ENCODE assay signal across 12 cellular contexts in the genomic region with DNA sequence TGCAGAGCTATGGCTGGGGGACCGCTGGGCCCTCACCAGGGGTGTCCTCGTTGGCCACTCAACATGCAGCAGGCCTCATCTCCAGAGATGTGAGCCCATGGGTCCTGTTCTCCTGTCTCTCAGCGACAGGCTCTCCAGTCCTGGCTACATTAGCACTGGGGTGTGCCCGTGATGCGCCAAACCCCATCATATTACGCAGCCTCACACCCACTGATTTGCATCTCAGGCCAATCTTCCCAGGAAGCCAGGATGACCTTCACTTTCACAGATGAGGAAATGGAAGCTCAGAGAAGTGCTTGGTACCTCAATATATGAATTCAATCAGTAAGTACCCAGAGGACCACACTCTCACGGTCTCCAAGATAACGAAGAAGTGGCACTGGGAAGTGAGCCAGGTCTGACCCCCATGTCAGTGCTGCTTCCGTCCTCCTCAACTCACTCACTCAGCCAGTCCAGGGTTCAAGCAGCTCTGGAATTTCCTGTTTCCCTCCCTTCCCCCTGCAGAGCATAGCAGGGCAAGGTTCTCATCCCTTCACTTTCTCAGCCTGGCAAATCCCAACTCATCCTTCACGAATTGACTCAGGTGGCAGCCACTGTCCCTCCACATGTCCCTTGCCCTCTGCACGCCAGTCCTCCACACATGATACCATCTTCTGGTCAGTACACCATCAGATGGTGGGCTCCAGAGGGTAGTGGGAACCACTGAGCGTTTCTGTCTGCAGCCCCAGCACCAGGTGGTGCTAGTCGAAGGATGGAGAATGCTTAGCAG. TPM values are rescaled to one million over a fixed set of nuclear protein-coding genes. Genes with fewer than 3 reads are reported as not detected.
A peak's percentile ranks its signal among the peaks of the same experiment; 100 is the strongest.
DNase-seq lines count a peak whose midpoint lies in the region; ATAC-seq and TF ChIP-seq lines count a peak whose summit lies in the region.
"Had no signal": no experiment of that assay in that cellular context is flagged by ENCODE, and none has a peak within 500 bp of the region (broad histone marks: within the 10 kb centered on the region; RNA-seq: fewer than 3 reads in every experiment).

No MANE protein-coding gene starts in this region.

- CTCF ChIA-PET in T-cell (lab: Charles Lee): interaction anchor here in 1 of 2 donors (2.3 kb wide), 1 partner anchor 16 kb away, joined by 12 read pairs; no protein-coding TSS in a partner anchor

- peaks cover 43% of the 10 kb centered on the region for H3K36me3 Mint-ChIP-seq in T-cell

- TF ChIP-seq CTCF in fibroblast of lung (conservative IDR thresholded peaks at IDR 0.05 in 1 of 2, IDR thresholded peaks at IDR 0.05 in 1 of 2; ENCODE audit: low read depth in 1 of 2, low read length in 2 of 2) (no peak), sigmoid colon (IDR thresholded peaks at IDR 0.05) (no peak)

- H3K27me3 Mint-ChIP-seq in T-cell: no peaks in the 10 kb centered on the region
- H3K27me3 Mint-ChIP-seq: memory B cell had no signal

- no peaks in the 10 kb centered on the region for H3K79me2 ChIP-seq in fibroblast of lung (ENCODE audit: control insufficient read depth, insufficient read depth, low read length)

- peaks cover 16 to 29% (median 24%) of the 10 kb centered on the region in 3 donors for H3K4me1 Mint-ChIP-seq in T-cell

- no peak for TF ChIP-seq POLR2A in sigmoid colon (IDR thresholded peaks at IDR 0.05)

- H3K27ac ChIP-seq in fibroblast of lung (ENCODE audit: insufficient read depth, low read length) (peak overlapping the region; percentile 98), sigmoid colon (peak overlapping the region; percentile 77 to 88 (median 81))

- H3K4me3 ChIP-seq in fibroblast of lung (replicated peaks in 1 of 4; ENCODE audit: control extremely low read depth in 1 of 4, insufficient read depth in 1 of 4, low read depth in 3 of 4, low read length in 4 of 4) (no peak overlapping the region), sigmoid colon (no peak overlapping the region)

- no peak overlapping the region for H3K4me3 Mint-ChIP-seq in T-cell
- H3K4me3 Mint-ChIP-seq: memory B cell had no signal

- POLR2A ChIA-PET in T-cell (lab: Charles Lee): interaction anchor here in 1 of 2 donors (0.5 kb wide), 1 partner anchor 558 kb away, joined by 3 read pairs; no protein-coding TSS in a partner anchor

- peaks cover 29% of the 10 kb centered on the region for H3K36me3 ChIP-seq in fibroblast of lung (ENCODE audit: control insufficient read depth, insufficient read depth, low read length)
- H3K36me3 ChIP-seq in sigmoid colon: peaks cover 21 to 58% (median 48%) of the 10 kb centered on the region in 4 donors

- H3K9me3 Mint-ChIP-seq in T-cell: no peaks in the 10 kb centered on the region
- H3K9me3 Mint-ChIP-seq: memory B cell had no signal

- 88 to 89% methylated on average over 13 of the region's 13 CpGs for WGBS in sigmoid colon, 2 donors

- H3K9me3 ChIP-seq in fibroblast of lung (ENCODE audit: control insufficient read depth, insufficient read depth, low read depth, low read length) (no peaks in the 10 kb centered on the region), sigmoid colon (no peaks in the 10 kb centered on the region)

- intact Hi-C loops in sigmoid colon (cut with DNase I): no loop called here

- no peak overlapping the region for H2AFZ ChIP-seq in fibroblast of lung (ENCODE audit: low read length)

- H4K20me1 ChIP-seq in fibroblast of lung (ENCODE audit: control insufficient read depth, extremely low read depth, insufficient read depth, low read length): no peaks in the 10 kb centered on the region

- peak overlapping the region; percentile 12 to 69 for H3K27ac Mint-ChIP-seq in T-cell
- H3K27ac Mint-ChIP-seq: memory B cell had no signal

- peak; percentile 77 for DNase-seq in ELR (ENCODE audit: low read depth)
- no peak for DNase-seq in T-cell
- DNase-seq in fibroblast of lung (ENCODE audit: low read depth in 2 of 2): peak in 1 of 2 donors; percentile 48
- DNase-seq in sigmoid colon: no peak
- DNase-seq in RPMI8226: no peak
- no peak for DNase-seq in NCI-H2196 (lab: John Stamatoyannopoulos, UW; ENCODE audit: unreplicated experiment)
- DNase-seq: activated T-cell treated with anti-CD3 and anti-CD28 coated beads, Interleukin-2, amount 50 U/mL, for 1 hour; SIG-M5; stimulated activated CD4-positive, alpha-beta T cell treated with anti-CD3 and anti-CD28 coated beads, Interleukin-4, amount 100 ng/mL, for 1 hour had no signal

- ATAC-seq in T-cell (replicated peaks in 1 of 4): no peak
- ATAC-seq in GM21367 (IDR thresholded peaks at IDR 0.05; ENCODE audit: unreplicated experiment): no peak
- ATAC-seq in GM18909 (IDR thresholded peaks at IDR 0.05; ENCODE audit: poor library complexity, unreplicated experiment): no peak

- no peak overlapping the region for H3K9ac ChIP-seq in fibroblast of lung (ENCODE audit: insufficient read depth, low read length)

- TF ChIP-seq EP300 in sigmoid colon (IDR thresholded peaks at IDR 0.05): no peak

- H3K4me1 ChIP-seq in fibroblast of lung (ENCODE audit: control insufficient read depth, extremely low read depth, insufficient read depth, low read length): peaks cover 48% of the 10 kb centered on the region
- H3K4me1 ChIP-seq in sigmoid colon: peaks cover 0 to 47% (median 39%) of the 10 kb centered on the region in 4 donors

- H3K27me3 ChIP-seq in fibroblast of lung (ENCODE audit: control insufficient read depth, insufficient read depth, low read length): no peaks in the 10 kb centered on the region
- H3K27me3 ChIP-seq in sigmoid colon: no peaks in the 10 kb centered on the region

- H3K4me2 ChIP-seq in fibroblast of lung (ENCODE audit: extremely low read depth, insufficient read depth, low read length): peak overlapping the region; percentile 67

RNA-seq across cellular contexts. Expression of gene EVA1B, which starts 28.9 kb away (rescaled TPM):
- 1 to 10 TPM; 2.0 to 8.1 (median 5.6) TPM for total RNA-seq in T-cell
- 199 and 248 TPM in 2 replicates for total RNA-seq in fibroblast of lung
- polyA plus RNA-seq in fibroblast of lung: 22.7 and 27.1 TPM in 2 replicates
- 104 and 144 TPM in 2 replicates for polyA plus RNA-seq in fibroblast of lung (2012)
- polyA minus RNA-seq in fibroblast of lung (ENCODE audit: low replicate concordance): 8.9 and 15.9 TPM in 2 replicates
- total RNA-seq in sigmoid colon: 100 to 1,000 TPM in 1 of 4 donors, 10 to 100 TPM in 3; 46.7 to 102 (median 71.0) TPM
- polyA plus RNA-seq in sigmoid colon: 10 to 100 TPM in 2 of 3 donors, 1 to 10 TPM in 1; 5.8 to 18.0 (median 17.2) TPM

RNA-seq across cellular contexts. Expression of gene STK40, which starts 33.4 kb away (rescaled TPM):
- 10 to 100 TPM; 29.6 to 71.1 (median 56.7) TPM for total RNA-seq in T-cell
- 10.5 and 14.2 TPM in 2 replicates for total RNA-seq in fibroblast of lung
- 15.1 and 15.4 TPM in 2 replicates for polyA plus RNA-seq in fibroblast of lung
- polyA plus RNA-seq in fibroblast of lung (2012): 15.0 and 16.4 TPM in 2 replicates
- polyA minus RNA-seq in fibroblast of lung (ENCODE audit: low replicate concordance): 22.0 and 28.6 TPM in 2 replicates
- total RNA-seq in sigmoid colon: 10 to 100 TPM; 37.1 to 49.4 (median 43.5) TPM
- polyA plus RNA-seq in sigmoid colon: 10 to 100 TPM; 27.6 to 55.6 (median 40.7) TPM

RNA-seq across cellular contexts. Expression of gene LSM10, which starts 45.4 kb away (rescaled TPM):
- total RNA-seq in T-cell (10 to 100 TPM; 26.2 to 59.9 (median 55.4) TPM), fibroblast of lung (13.9 and 19.2 TPM in 2 replicates), sigmoid colon (100 to 1,000 TPM in 2 of 4 donors, 10 to 100 TPM in 2; 56.6 to 114 (median 90.0) TPM)
- polyA plus RNA-seq in fibroblast of lung (33.5 and 49.1 TPM in 2 replicates), sigmoid colon (10 to 100 TPM; 50.5 to 51.3 (median 50.9) TPM)
- 42.8 and 74.8 TPM in 2 replicates for polyA plus RNA-seq in fibroblast of lung (2012)
- 41.9 and 79.5 TPM in 2 replicates for polyA minus RNA-seq in fibroblast of lung (ENCODE audit: low replicate concordance)

RNA-seq across cellular contexts. Expression of gene SH3D21, which starts 46.2 kb away (rescaled TPM):
- total RNA-seq in T-cell: 1 to 10 TPM; 2.2 to 3.7 (median 2.8) TPM
- total RNA-seq in fibroblast of lung: 2.8 and 3.3 TPM in 2 replicates
- polyA plus RNA-seq in fibroblast of lung: 1.1 and 1.9 TPM in 2 replicates
- polyA plus RNA-seq in fibroblast of lung (2012): 2.0 and 3.7 TPM in 2 replicates
- polyA minus RNA-seq in fibroblast of lung (ENCODE audit: low replicate concordance): 1.3 and 1.7 TPM in 2 replicates
- 1 to 10 TPM in 2 of 4 donors, under 1 TPM in 2; 0.16 to 3.0 (median 1.0) TPM for total RNA-seq in sigmoid colon
- 1 to 10 TPM; 1.8 to 7.4 (median 5.8) TPM for polyA plus RNA-seq in sigmoid colon

Comparison
In these comparisons a context has a peak if more than half of its experiments do, and no peak if none do; other contexts are left out.
1. RNA of gene EVA1B, which starts 28.9 kb away (total RNA-seq): 199 to 248 TPM in fibroblast of lung and 46.7 to 102 TPM in sigmoid colon; 2.0 to 8.1 TPM in T-cell; every median in the first group is over 4 times any median in the second.